ENCODE assay signal across 15 cellular contexts in genomic region chr10:21281173-21281572, GRCh38.
"Had no signal": no experiment of that assay in that cellular context is flagged by ENCODE, and none has a peak within 500 bp of the region (broad histone marks: within the 10 kb centered on the region; RNA-seq: fewer than 3 reads in every experiment).

No MANE protein-coding gene starts in this region.

- H3K4me3 ChIP-seq: gastrocnemius medialis, heart left ventricle, left ventricle myocardium inferior, tibial nerve had no signal

- H3K36me3 ChIP-seq: gastrocnemius medialis, heart left ventricle, left ventricle myocardium inferior, tibial nerve had no signal

- H3K4me1 ChIP-seq: gastrocnemius medialis had no signal

- DNase-seq: activated CD4-positive, alpha-beta T cell treated with anti-CD3 and anti-CD28 coated beads, Interleukin-2, amount 50 U/mL, for 4 hours; activated CD4-positive, CD25-positive, alpha-beta regulatory T cell treated with anti-CD3 and anti-CD28 coated beads, Interleukin-2, amount 50 U/mL, for 72 hours; activated naive CD4-positive, alpha-beta T cell treated with anti-CD3 and anti-CD28 coated beads for 36 hours; activated naive CD8-positive, alpha-beta T cell treated with anti-CD3 and anti-CD28 coated beads, Interleukin-2, amount 50 U/mL, for 24 hours; activated T-cell treated with anti-CD3 and anti-CD28 coated beads for 4 hours; erythroblast; gastrocnemius medialis; heart left ventricle; left ventricle myocardium inferior; occipital lobe; stimulated activated CD4-positive, alpha-beta T cell treated with anti-CD3 and anti-CD28 coated beads, Interleukin-4, amount 100 ng/mL, for 24 hours; stimulated activated naive CD4-positive, alpha-beta T cell; substantia nigra had no signal

- H3K27ac ChIP-seq: gastrocnemius medialis, heart left ventricle, left ventricle myocardium inferior, tibial nerve had no signal

- H3K9me3 ChIP-seq: gastrocnemius medialis, heart left ventricle, left ventricle myocardium inferior, tibial nerve had no signal

- H3K27me3 ChIP-seq: gastrocnemius medialis, heart left ventricle, tibial nerve had no signal

- ATAC-seq: activated naive CD8-positive, alpha-beta T cell treated with anti-CD3 and anti-CD28 coated beads, Interleukin-2, amount 50 U/mL, for 24 hours; gastrocnemius medialis; heart left ventricle; natural killer cell treated with Interleukin-12 subunit alpha and Interleukin-12 subunit beta and Interleukin-15 and Interleukin-18, amount 100 ng/mL, for 72 hours had no signal
